In genomic region chrX:231637-232277, GRCh38 we compare ENCODE assay signal across 8 cellular contexts. TPM values are rescaled to one million over a fixed set of nuclear protein-coding genes. Genes with fewer than 3 reads are reported as not detected.
DNase-seq lines count a peak whose midpoint lies in the region; ATAC-seq and TF ChIP-seq lines count a peak whose summit lies in the region.
"Not testable (repeated sequence)": the region's sequence is repeated elsewhere in the genome, so short reads cannot be mapped to it uniquely, and the experiment has no call there.

No MANE protein-coding gene starts in this region.

- not testable (repeated sequence) for H3K9me3 Mint-ChIP-seq in CD4-positive, alpha-beta T cell; activated T-cell treated with anti-CD3 and anti-CD28 coated beads, Interleukin-2, amount 50 U/mL, for 4 hours

- H3K4me1 ChIP-seq in heart left ventricle, result not testable (repeated sequence)

- ATAC-seq in CD4-positive, alpha-beta T cell (ENCODE audit: poor library complexity), result peak; percentile 96
- ATAC-seq in GM19023 (IDR thresholded peaks at IDR 0.05; ENCODE audit: unreplicated experiment) (peak; percentile 98), GM21529 (IDR thresholded peaks at IDR 0.05; ENCODE audit: unreplicated experiment) (peak; percentile 81), HG02973 (IDR thresholded peaks at IDR 0.05; ENCODE audit: unreplicated experiment) (peak; percentile 91), HG03469 (IDR thresholded peaks at IDR 0.05; ENCODE audit: unreplicated experiment) (peak; percentile 91), heart left ventricle (peak; percentile 89 to 98 (median 96)), sciatic nerve (peak; percentile 98)
- ATAC-seq in activated T-cell treated with anti-CD3 and anti-CD28 coated beads, Interleukin-2, amount 50 U/mL, for 4 hours, result peak; percentile 94 to 97

- H3K27me3 Mint-ChIP-seq in CD4-positive, alpha-beta T cell; activated T-cell treated with anti-CD3 and anti-CD28 coated beads, Interleukin-2, amount 50 U/mL, for 4 hours (ENCODE audit: low read depth): not testable (repeated sequence)

- not testable (repeated sequence) for DNase-seq in CD4-positive, alpha-beta T cell; activated T-cell treated with anti-CD3 and anti-CD28 coated beads, Interleukin-2, amount 50 U/mL, for 4 hours; heart left ventricle; sciatic nerve (ENCODE audit: low spot score)

- 93% methylated on average over 6 of the region's 45 CpGs; no CpG with 5 or more reads in 3 of the 4 donors for WGBS in heart left ventricle, 4 donors

- not testable (repeated sequence) for H3K4me3 Mint-ChIP-seq in CD4-positive, alpha-beta T cell; activated T-cell treated with anti-CD3 and anti-CD28 coated beads, Interleukin-2, amount 50 U/mL, for 4 hours

- CTCF ChIA-PET in CD4-positive, alpha-beta T cell (lab: Charles Lee), result not testable (repeated sequence)

- H3K9me3 ChIP-seq in CD4-positive, alpha-beta T cell (ENCODE audit: control insufficient read depth, low read length); heart left ventricle: not testable (repeated sequence)

- not testable (repeated sequence) for H3K4me1 Mint-ChIP-seq in CD4-positive, alpha-beta T cell (ENCODE audit: low read depth); activated T-cell treated with anti-CD3 and anti-CD28 coated beads, Interleukin-2, amount 50 U/mL, for 4 hours (ENCODE audit: low read depth)

- H3K27ac Mint-ChIP-seq in CD4-positive, alpha-beta T cell, result not testable (repeated sequence)

- not testable (repeated sequence) for TF ChIP-seq CTCF in CD4-positive, alpha-beta T cell (IDR thresholded peaks at IDR 0.05); heart left ventricle (IDR thresholded peaks at IDR 0.05)

- not testable (repeated sequence) for H3K4me3 ChIP-seq in heart left ventricle

- POLR2A ChIA-PET in CD4-positive, alpha-beta T cell (lab: Charles Lee), result not testable (repeated sequence)

- TF ChIP-seq POLR2A in heart left ventricle (IDR thresholded peaks at IDR 0.05), result not testable (repeated sequence)

- not testable (repeated sequence) for H3K27ac ChIP-seq in CD4-positive, alpha-beta T cell (ENCODE audit: low read depth, low read length); heart left ventricle

- not testable (repeated sequence) for H3K36me3 ChIP-seq in heart left ventricle

- H3K36me3 Mint-ChIP-seq in CD4-positive, alpha-beta T cell (ENCODE audit: low read depth); activated T-cell treated with anti-CD3 and anti-CD28 coated beads, Interleukin-2, amount 50 U/mL, for 4 hours (ENCODE audit: insufficient read depth): not testable (repeated sequence)

- not testable (repeated sequence) for H3K27me3 ChIP-seq in CD4-positive, alpha-beta T cell (ENCODE audit: control insufficient read depth, insufficient read depth, low read length); heart left ventricle

- intact Hi-C loops in CD4-positive, alpha-beta T cell (cut with DNase I, micrococcal nuclease); heart left ventricle (cut with DNase I); sciatic nerve (cut with DNase I): not testable (repeated sequence)

RNA-seq across cellular contexts. Expression of gene PLCXD1, which starts 49.4 kb away (rescaled TPM):
- total RNA-seq in CD4-positive, alpha-beta T cell, result 10 to 100 TPM; 33.0 to 35.8 TPM
- 10 to 100 TPM; 23.6 to 57.6 (median 24.1) TPM for total RNA-seq in activated T-cell treated with anti-CD3 and anti-CD28 coated beads, Interleukin-2, amount 50 U/mL, for 4 hours
- total RNA-seq in heart left ventricle (1 to 10 TPM in 7 of 9 donors, under 1 TPM in 2; 0.81 to 6.8 (median 3.0) TPM), sciatic nerve (11.0 TPM)
- polyA plus RNA-seq in heart left ventricle, result 10 to 100 TPM in 1 of 2 donors, 1 to 10 TPM in 1; 1.9 to 27.0 TPM
